28 cellular contexts compared by ENCODE assay signal in genomic region chr4:127540497-127541026, GRCh38.
"Had no signal": no experiment of that assay in that cellular context is flagged by ENCODE, and none has a peak within 500 bp of the region (broad histone marks: within the 10 kb centered on the region; RNA-seq: fewer than 3 reads in every experiment).

No MANE protein-coding gene starts in this region.

- H3K79me2 ChIP-seq: parathyroid adenoma had no signal

- H3K36me3 Mint-ChIP-seq: mesothelial cell of epicardium; naive B cell; natural killer cell; neural progenitor cell; stimulated activated memory B cell treated with anti-CD40 and anti-IgM and Interleukin-4, amounts not matched to agents 10 μg/mL and 1 μg/mL and 100 μg/mL, for 72 hours; type B pancreatic cell had no signal

- H3K27ac Mint-ChIP-seq: mesothelial cell of epicardium; natural killer cell; nephron progenitor cell; neural progenitor cell; progenitor cell of endocrine pancreas; stimulated activated memory B cell treated with anti-CD40 and anti-IgM and Interleukin-4, amounts not matched to agents 10 μg/mL and 1 μg/mL and 100 μg/mL, for 72 hours; stimulated activated naive CD8-positive, alpha-beta T cell treated with anti-CD3 and anti-CD28 coated beads, Interleukin-15, amount 100 ng/mL, for 72 hours; type B pancreatic cell had no signal

- H2AFZ ChIP-seq: neural progenitor cell, parathyroid adenoma had no signal

- H3K27me3 ChIP-seq: neural progenitor cell, right atrium auricular region, right lobe of liver, tibial nerve, uterus had no signal

- H3K4me3 ChIP-seq: left ventricle myocardium inferior, lung, neural progenitor cell, right atrium auricular region, right lobe of liver, smooth muscle cell, tibial nerve, uterus had no signal

- H3K4me3 Mint-ChIP-seq: mesothelial cell of epicardium; naive B cell; natural killer cell; nephron progenitor cell; neural progenitor cell; stimulated activated memory B cell treated with anti-CD40 and anti-IgM and Interleukin-4, amounts not matched to agents 10 μg/mL and 1 μg/mL and 100 μg/mL, for 72 hours; stimulated activated naive CD8-positive, alpha-beta T cell treated with anti-CD3 and anti-CD28 coated beads, Interleukin-15, amount 100 ng/mL, for 72 hours; type B pancreatic cell had no signal

- H3K4me2 ChIP-seq: neural progenitor cell, smooth muscle cell had no signal

- H3K27me3 Mint-ChIP-seq: progenitor cell of endocrine pancreas; stimulated activated memory B cell treated with anti-CD40 and anti-IgM and Interleukin-4, amounts not matched to agents 10 μg/mL and 1 μg/mL and 100 μg/mL, for 72 hours had no signal

- H3K36me3 ChIP-seq: left ventricle myocardium inferior, neural progenitor cell, neutrophil, right atrium auricular region, right lobe of liver, tibial nerve, uterus had no signal

- ATAC-seq: natural killer cell; right lobe of liver; stimulated activated memory B cell treated with anti-CD40 and anti-IgM and Interleukin-4, amounts not matched to agents 10 μg/mL and 1 μg/mL and 100 μg/mL, for 72 hours; stimulated activated naive CD8-positive, alpha-beta T cell treated with anti-CD3 and anti-CD28 coated beads, Interleukin-15, amount 100 ng/mL, for 72 hours had no signal

- H3K27ac ChIP-seq: left ventricle myocardium inferior, neural progenitor cell, neutrophil, parathyroid adenoma, right atrium auricular region, right lobe of liver, tibial nerve, uterus had no signal

- H3K9ac ChIP-seq: neural progenitor cell, parathyroid adenoma had no signal

- H3K9me3 Mint-ChIP-seq: mesothelial cell of epicardium; natural killer cell; stimulated activated memory B cell treated with anti-CD40 and anti-IgM and Interleukin-4, amounts not matched to agents 10 μg/mL and 1 μg/mL and 100 μg/mL, for 72 hours; stimulated activated naive CD8-positive, alpha-beta T cell treated with anti-CD3 and anti-CD28 coated beads, Interleukin-15, amount 100 ng/mL, for 72 hours; type B pancreatic cell had no signal

- H3K4me1 Mint-ChIP-seq: naive B cell; natural killer cell; stimulated activated memory B cell treated with anti-CD40 and anti-IgM and Interleukin-4, amounts not matched to agents 10 μg/mL and 1 μg/mL and 100 μg/mL, for 72 hours; stimulated activated naive CD8-positive, alpha-beta T cell treated with anti-CD3 and anti-CD28 coated beads, Interleukin-15, amount 100 ng/mL, for 72 hours had no signal

- H3K9me3 ChIP-seq: neutrophil, right atrium auricular region, right lobe of liver, uterus had no signal

- DNase-seq: hippocampal formation; islet precursor cell; left ventricle myocardium inferior; mesendoderm; naive B cell; natural killer cell; nephron progenitor cell; occipital lobe; right lobe of liver; stimulated activated CD4-positive, alpha-beta T cell treated with anti-CD3 and anti-CD28 coated beads, Interleukin-1b, Interleukin-23, amount 100 ng/mL, for 48 hours; stimulated activated CD4-positive, alpha-beta T cell treated with anti-CD3 and anti-CD28 coated beads, Interleukin-2, amount 100 ng/mL, for 48 hours; stimulated activated CD4-positive, alpha-beta T cell treated with anti-CD3 and anti-CD28 coated beads, Interleukin-4, amount 100 ng/mL, for 4 hours; stimulated activated CD8-positive, alpha-beta memory T cell treated with anti-CD3 and anti-CD28 coated beads, Interleukin-4, amount 100 ng/mL, for 48 hours; stimulated activated naive CD4-positive, alpha-beta T cell treated with Interleukin-2 at 50 U/mL for 16 hours; stimulated activated naive CD8-positive, alpha-beta T cell treated with anti-CD3 and anti-CD28 coated beads, Interleukin-15, amount 100 ng/mL, for 72 hours; substantia nigra; uterus had no signal

- H3K4me1 ChIP-seq: left ventricle myocardium inferior, neural progenitor cell, parathyroid adenoma, right atrium auricular region, right lobe of liver, tibial nerve, uterus had no signal
